Comparison of ENCODE assay signal across 23 cellular contexts in the genomic region with DNA sequence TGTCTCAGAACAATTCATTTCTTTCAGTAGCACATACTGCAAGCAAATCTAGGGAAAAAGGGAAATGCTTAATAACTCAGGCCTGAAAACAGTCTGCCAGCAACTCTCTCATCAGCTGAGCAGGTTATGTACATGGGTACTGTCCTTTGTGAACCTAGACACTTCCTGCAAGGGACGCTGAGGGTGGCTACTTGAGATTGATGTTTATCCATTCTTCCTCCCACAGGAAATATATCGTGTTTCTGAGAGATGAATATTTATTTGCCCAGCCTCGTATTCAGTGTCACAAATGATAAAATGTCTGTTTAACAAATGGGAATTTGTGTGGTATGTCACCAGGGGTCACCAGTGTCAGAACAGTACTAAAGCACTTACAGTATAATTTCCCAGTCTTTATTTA.
"Had no signal": no experiment of that assay in that cellular context is flagged by ENCODE, and none has a peak within 500 bp of the region (broad histone marks: within the 10 kb centered on the region; RNA-seq: fewer than 3 reads in every experiment).

No MANE protein-coding gene starts in this region.

- H3K36me3 ChIP-seq: brain microvascular endothelial cell, neural progenitor cell, spleen, tibial nerve had no signal

- H3K27ac ChIP-seq: brain microvascular endothelial cell, neural progenitor cell, tibial nerve had no signal

- H3K9me3 ChIP-seq: spleen, tibial nerve had no signal

- DNase-seq: activated CD4-positive, alpha-beta T cell treated with anti-CD3 and anti-CD28 coated beads, Interleukin-2, amount 50 U/mL, for 1 hour; activated CD8-positive, alpha-beta T cell treated with anti-CD3 and anti-CD28 coated beads for 36 hours; activated gamma-delta T cell treated with Interleukin-2 at 50 U/mL for 16 hours; activated naive CD4-positive, alpha-beta T cell treated with anti-CD3 and anti-CD28 coated beads, Interleukin-2, amount 50 U/mL, for 16 hours; activated T-cell treated with anti-CD3 and anti-CD28 coated beads, Interleukin-2, amount 50 U/mL, for 4 hours; amniotic stem cell; brain microvascular endothelial cell; caudate nucleus; cortex of kidney; foreskin fibroblast; head of caudate nucleus; hippocampal formation; left cardiac atrium; naive thymus-derived CD8-positive, alpha-beta T cell; occipital lobe; posterior cingulate gyrus; right cardiac atrium; spleen; stimulated activated CD4-positive, alpha-beta T cell treated with anti-CD3 and anti-CD28 coated beads, Interleukin-2, amount 100 ng/mL, for 48 hours; stimulated activated naive CD4-positive, alpha-beta T cell treated with Interleukin-2 at 50 U/mL for 16 hours; T1000 had no signal

- H3K4me3 ChIP-seq: neural progenitor cell, tibial nerve had no signal

- H3K27me3 ChIP-seq: brain microvascular endothelial cell, neural progenitor cell, tibial nerve had no signal

- H3K4me1 ChIP-seq: neural progenitor cell, spleen had no signal
